Comparison of ENCODE assay signal across 8 cellular contexts in the genomic region with DNA sequence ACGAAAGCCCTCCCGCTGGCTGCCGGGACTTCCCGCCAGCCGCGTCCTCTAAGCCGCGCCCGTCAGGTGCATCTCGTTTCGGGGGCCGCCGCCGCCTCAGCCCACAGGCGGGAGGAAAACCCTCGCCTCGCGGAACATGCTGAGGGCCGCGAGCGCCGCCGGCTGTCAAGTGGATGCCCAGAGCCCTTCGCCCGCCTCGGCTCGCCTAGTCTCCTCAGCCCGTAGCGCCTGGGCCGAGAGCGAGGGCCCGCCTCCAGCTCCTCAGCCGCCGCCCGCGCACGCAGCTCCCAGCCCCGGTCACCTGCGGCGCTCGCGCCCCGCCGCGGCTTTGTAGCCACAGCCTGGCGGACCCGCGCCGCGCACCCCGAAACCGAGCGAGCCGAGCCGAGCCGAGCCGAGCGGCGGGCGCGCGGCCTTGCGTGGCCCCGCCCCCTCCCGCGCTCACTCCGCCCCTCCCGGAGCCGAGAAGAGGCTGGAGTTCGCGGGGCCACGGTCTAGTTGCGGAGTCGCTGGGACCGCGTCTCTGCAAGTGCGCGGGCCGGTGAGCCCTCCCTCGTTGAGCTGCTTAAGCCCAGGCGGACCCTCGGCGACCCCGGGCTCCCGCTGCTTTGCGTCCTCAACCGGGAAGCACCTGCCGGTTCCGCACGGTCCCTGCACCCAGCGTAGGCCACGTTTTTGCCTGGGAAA. TPM values are rescaled to one million over a fixed set of nuclear protein-coding genes. Genes with fewer than 3 reads are reported as not detected.
DNase-seq lines count a peak whose midpoint lies in the region; ATAC-seq and TF ChIP-seq lines count a peak whose summit lies in the region.

A gene (minus strand): TSS at position 382 of the 687 bp plus-strand sequence. CDS start 450 bp downstream, outside the sequence.

- peak within 1 kb of the TSS; percentile 73 for H3K27ac Mint-ChIP-seq in activated naive CD4-positive, alpha-beta T cell treated with anti-CD3 and anti-CD28 coated beads, Interleukin-2, amount 10 ng/mL, durations not matched to agents 7 days and 5 days

- H3K36me3 Mint-ChIP-seq in activated naive CD4-positive, alpha-beta T cell treated with anti-CD3 and anti-CD28 coated beads, Interleukin-2, amount 10 ng/mL, durations not matched to agents 7 days and 5 days: no peaks in the 10 kb centered on the region

- DNase-seq in ELR (ENCODE audit: low read depth): peak; percentile 71
- DNase-seq in H7: peak; percentile 83
- no peak for DNase-seq in LNCaP clone FGC (ENCODE audit: low read depth)
- peak; percentile 41 to 52 for DNase-seq in SJSA1 (ENCODE audit: low read depth in 1 of 2, low spot score in 2 of 2)
- DNase-seq in activated naive CD4-positive, alpha-beta T cell treated with anti-CD3 and anti-CD28 coated beads, Interleukin-2, amount 10 ng/mL, durations not matched to agents 7 days and 5 days: peak; percentile 86
- DNase-seq in globus pallidus (ENCODE audit: low spot score): peak; percentile 77
- peak; percentile 46 for DNase-seq in omental fat pad (ENCODE audit: low spot score)
- peak; percentile 85 to 88 for DNase-seq in suprapubic skin (ENCODE audit: low spot score in 2 of 2)

- peaks cover 12% of the 10 kb centered on the region for H3K4me1 ChIP-seq in SJSA1 (replicated peaks)
- peaks cover 15% of the 10 kb centered on the region for H3K4me1 ChIP-seq in suprapubic skin

- TF ChIP-seq EP300 in suprapubic skin (IDR thresholded peaks at IDR 0.05): no peak

- H3K4me3 Mint-ChIP-seq in activated naive CD4-positive, alpha-beta T cell treated with anti-CD3 and anti-CD28 coated beads, Interleukin-2, amount 10 ng/mL, durations not matched to agents 7 days and 5 days: peak within 1 kb of the TSS; percentile 82

- H3K27me3 ChIP-seq in H7 (ENCODE audit: control insufficient read depth, insufficient read depth, low read length) (peaks cover 35% of the 10 kb centered on the region), SJSA1 (replicated peaks) (peaks cover 25% of the 10 kb centered on the region), suprapubic skin (peaks cover 7% of the 10 kb centered on the region)

- H3K9me3 ChIP-seq in SJSA1 (replicated peaks) (no peaks in the 10 kb centered on the region), suprapubic skin (no peaks in the 10 kb centered on the region)

- no peaks in the 10 kb centered on the region for H3K36me3 ChIP-seq in H7 (replicated peaks; ENCODE audit: control insufficient read depth, insufficient read depth, low read length)
- H3K36me3 ChIP-seq in SJSA1: no peaks in the 10 kb centered on the region
- no peaks in the 10 kb centered on the region for H3K36me3 ChIP-seq in suprapubic skin

- CTCF ChIA-PET in activated naive CD4-positive, alpha-beta T cell treated with anti-CD3 and anti-CD28 coated beads, Interleukin-2, amount 10 ng/mL, durations not matched to agents 7 days and 5 days (lab: Charles Lee): no interaction called here

- TF ChIP-seq POLR2A in suprapubic skin (IDR thresholded peaks at IDR 0.05): no peak

- ATAC-seq in omental fat pad (ENCODE audit: low FRiP score): peak; percentile 98

- WGBS in suprapubic skin: 1% methylated on average over 22 of the region's 92 CpGs

- H3K9me3 Mint-ChIP-seq in activated naive CD4-positive, alpha-beta T cell treated with anti-CD3 and anti-CD28 coated beads, Interleukin-2, amount 10 ng/mL, durations not matched to agents 7 days and 5 days: no peaks in the 10 kb centered on the region

- TF ChIP-seq CTCF in LNCaP clone FGC (IDR thresholded peaks at IDR 0.05; ENCODE audit: control insufficient read depth, extremely low read depth, insufficient read depth) (peak; percentile 47), omental fat pad (IDR thresholded peaks at IDR 0.05) (no peak), suprapubic skin (IDR thresholded peaks at IDR 0.05) (peak in 1 of 2 donors; percentile 44)

- peak within 1 kb of the TSS; percentile 61 for H3K4me3 ChIP-seq in H7 (ENCODE audit: insufficient read depth, low read depth, low read length)
- peak within 1 kb of the TSS; percentile 66 for H3K4me3 ChIP-seq in LNCaP clone FGC (ENCODE audit: low read depth, low read length)
- H3K4me3 ChIP-seq in SJSA1: peak within 1 kb of the TSS; percentile 45
- H3K4me3 ChIP-seq in suprapubic skin: peak within 1 kb of the TSS; percentile 73

- H3K27me3 Mint-ChIP-seq in activated naive CD4-positive, alpha-beta T cell treated with anti-CD3 and anti-CD28 coated beads, Interleukin-2, amount 10 ng/mL, durations not matched to agents 7 days and 5 days: peaks cover 26% of the 10 kb centered on the region

- no peak within 1 kb of the TSS for H3K27ac ChIP-seq in SJSA1
- peak within 1 kb of the TSS; percentile 39 for H3K27ac ChIP-seq in suprapubic skin

- peaks cover 27% of the 10 kb centered on the region for H3K4me1 Mint-ChIP-seq in activated naive CD4-positive, alpha-beta T cell treated with anti-CD3 and anti-CD28 coated beads, Interleukin-2, amount 10 ng/mL, durations not matched to agents 7 days and 5 days

RNA-seq across cellular contexts. Expression of the gene that starts here (rescaled TPM):
- total RNA-seq in H7 (2014; rRNA removed; shearing (Covaris generic)): 0.07 and 0.38 TPM in 2 replicates
- 0.03 TPM in 1 of 2 replicates, not detected in the other for total RNA-seq in SJSA1 (2014; rRNA removed; shearing (Covaris generic))
- total RNA-seq in omental fat pad: under 1 TPM; 0.36 to 0.63 (median 0.47) TPM
- total RNA-seq in suprapubic skin: 1 to 10 TPM in 2 of 4 donors, under 1 TPM in 2; 0.42 to 3.3 (median 1.2) TPM

Comparison
In these comparisons a context has a peak if more than half of its experiments do, and no peak if none do; other contexts are left out.
1. Peak in DNase-seq and H3K4me3 ChIP-seq in H7; RNA of the gene not detected or under 1 TPM.
2. Peak in DNase-seq and H3K4me3 ChIP-seq in SJSA1; RNA of the gene not detected or under 1 TPM.
3. Peak in DNase-seq and ATAC-seq in omental fat pad; RNA of the gene not detected or under 1 TPM.